Comparison of ENCODE assay signal across 19 cellular contexts in genomic region chr1:236508593-236509027, GRCh38. TPM values are rescaled to one million over a fixed set of nuclear protein-coding genes. Genes with fewer than 3 reads are reported as not detected.
DNase-seq lines count a peak whose midpoint lies in the region; ATAC-seq, FAIRE-seq and TF ChIP-seq lines count a peak whose summit lies in the region.
"Had no signal": no experiment of that assay in that cellular context is flagged by ENCODE, and none has a peak within 500 bp of the region (broad histone marks: within the 10 kb centered on the region; RNA-seq: fewer than 3 reads in every experiment).

No MANE protein-coding gene starts in this region.

- no peaks in the 10 kb centered on the region for H3K36me3 ChIP-seq in MM.1S (replicated peaks; ENCODE audit: insufficient read depth, low read length)
- H3K36me3 ChIP-seq: heart left ventricle, uterus had no signal

- peaks cover 58% of the 10 kb centered on the region for H3K27me3 ChIP-seq in MM.1S (replicated peaks; ENCODE audit: insufficient read depth, low read length)
- H3K27me3 ChIP-seq: heart left ventricle, uterus had no signal

- H3K4me1 Mint-ChIP-seq in activated CD8-positive, alpha-beta memory T cell treated with anti-CD3 and anti-CD28 coated beads, Interleukin-2, amount 10 ng/mL, durations not matched to agents 7 days and 5 days, result peaks cover 30% of the 10 kb centered on the region
- peaks cover 4% of the 10 kb centered on the region for H3K4me1 Mint-ChIP-seq in memory B cell
- H3K4me1 Mint-ChIP-seq: CD14-positive monocyte had no signal

- no peak for TF ChIP-seq CTCF in MM.1S (IDR thresholded peaks at IDR 0.05; ENCODE audit: low read length)

- H3K4me2 ChIP-seq in MM.1S (ENCODE audit: low read depth, low read length), result peak overlapping the region; percentile 58

- no peak overlapping the region for H3K4me3 ChIP-seq in MM.1S (ENCODE audit: low read length)
- H3K4me3 ChIP-seq: GM23248, heart left ventricle, K562, uterus had no signal

- H3K9me2 ChIP-seq in MM.1S (replicated peaks; ENCODE audit: insufficient read depth, low read length), result no peaks in the 10 kb centered on the region

- H3K9me3 ChIP-seq in MM.1S (replicated peaks; ENCODE audit: insufficient read depth, low read length), result no peaks in the 10 kb centered on the region
- H3K9me3 ChIP-seq: heart left ventricle, uterus had no signal

- no peaks in the 10 kb centered on the region for H3K36me3 Mint-ChIP-seq in activated CD8-positive, alpha-beta memory T cell treated with anti-CD3 and anti-CD28 coated beads, Interleukin-2, amount 10 ng/mL, durations not matched to agents 7 days and 5 days
- H3K36me3 Mint-ChIP-seq in memory B cell, result no peaks in the 10 kb centered on the region
- H3K36me3 Mint-ChIP-seq: CD14-positive monocyte had no signal

- H3F3A ChIP-seq in MM.1S (ENCODE audit: insufficient read depth, low read length), result peaks cover 5% of the 10 kb centered on the region

- H3K27me3 Mint-ChIP-seq in activated CD8-positive, alpha-beta memory T cell treated with anti-CD3 and anti-CD28 coated beads, Interleukin-2, amount 10 ng/mL, durations not matched to agents 7 days and 5 days, result peaks cover 36% of the 10 kb centered on the region
- H3K27me3 Mint-ChIP-seq in memory B cell, result peaks cover 2% of the 10 kb centered on the region

- FAIRE-seq in GM19239 (lab: Jason Lieb, UNC), result peak; percentile 64
- FAIRE-seq: K562 had no signal

- peak overlapping the region; percentile 48 for H3K27ac Mint-ChIP-seq in activated CD8-positive, alpha-beta memory T cell treated with anti-CD3 and anti-CD28 coated beads, Interleukin-2, amount 10 ng/mL, durations not matched to agents 7 days and 5 days
- no peak overlapping the region for H3K27ac Mint-ChIP-seq in memory B cell
- H3K27ac Mint-ChIP-seq: nephron progenitor cell had no signal

- H3K79me2 ChIP-seq in MM.1S (ENCODE audit: low read length), result no peaks in the 10 kb centered on the region

- H2AFZ ChIP-seq in MM.1S (ENCODE audit: low read length), result no peak overlapping the region
- H2AFZ ChIP-seq: GM23248 had no signal

- peaks cover 12% of the 10 kb centered on the region for H3K4me1 ChIP-seq in MM.1S (ENCODE audit: low read length)
- H3K4me1 ChIP-seq: uterus had no signal

- no peaks in the 10 kb centered on the region for H3K9me3 Mint-ChIP-seq in activated CD8-positive, alpha-beta memory T cell treated with anti-CD3 and anti-CD28 coated beads, Interleukin-2, amount 10 ng/mL, durations not matched to agents 7 days and 5 days (ENCODE audit: low read depth)
- H3K9me3 Mint-ChIP-seq in memory B cell, result no peaks in the 10 kb centered on the region
- H3K9me3 Mint-ChIP-seq: CD14-positive monocyte, nephron progenitor cell had no signal

- H3K4me3 Mint-ChIP-seq in activated CD8-positive, alpha-beta memory T cell treated with anti-CD3 and anti-CD28 coated beads, Interleukin-2, amount 10 ng/mL, durations not matched to agents 7 days and 5 days, result peak overlapping the region; percentile 12
- H3K4me3 Mint-ChIP-seq in memory B cell, result peak overlapping the region; percentile 30
- H3K4me3 Mint-ChIP-seq: CD14-positive monocyte, nephron progenitor cell had no signal

- no peak for DNase-seq in activated CD8-positive, alpha-beta memory T cell treated with anti-CD3 and anti-CD28 coated beads, Interleukin-2, amount 10 ng/mL, durations not matched to agents 7 days and 5 days
- no peak for DNase-seq in activated CD8-positive, alpha-beta memory T cell treated with anti-CD3 and anti-CD28 coated beads, Interleukin-2, amount 50 U/mL, for 48 hours
- no peak for DNase-seq in GM19239 (ENCODE audit: insufficient read length, low spot score)
- DNase-seq in MM.1S, result peak; percentile 81
- DNase-seq in memory B cell (ENCODE audit: low spot score in 2 of 2), result no peak
- DNase-seq in NCI-H1694 (lab: John Stamatoyannopoulos, UW), result no peak
- DNase-seq in foreskin melanocyte, result no peak
- DNase-seq: GM23248, heart left ventricle, mammary epithelial cell, NCI-H1048, nephron progenitor cell, PC-3, uterus had no signal

- peak; percentile 46 for ATAC-seq in activated CD8-positive, alpha-beta memory T cell treated with anti-CD3 and anti-CD28 coated beads, Interleukin-2, amount 10 ng/mL, durations not matched to agents 7 days and 5 days
- no peak for ATAC-seq in memory B cell (ENCODE audit: low read depth)
- no peak for ATAC-seq in GM21381 (IDR thresholded peaks at IDR 0.05; ENCODE audit: unreplicated experiment)
- ATAC-seq: esophagus mucosa, heart left ventricle, K562, PC-3 had no signal

- CTCF ChIA-PET in activated CD8-positive, alpha-beta memory T cell treated with anti-CD3 and anti-CD28 coated beads, Interleukin-2, amount 10 ng/mL, durations not matched to agents 7 days and 5 days (lab: Charles Lee), result no interaction called here

- H3K9ac ChIP-seq in MM.1S (ENCODE audit: low read length), result no peak overlapping the region
- H3K9ac ChIP-seq: GM23248 had no signal

- H3K27ac ChIP-seq in MM.1S (ENCODE audit: low read length), result no peak overlapping the region
- H3K27ac ChIP-seq: GM23248, HL-60, uterus had no signal

- H4K20me1 ChIP-seq in MM.1S (ENCODE audit: insufficient read depth, low read length), result no peaks in the 10 kb centered on the region; the same call in 1 of the 2 replicates

RNA-seq across cellular contexts. Expression of gene LGALS8, which starts 15.2 kb away (rescaled TPM):
- total RNA-seq in activated CD8-positive, alpha-beta memory T cell treated with anti-CD3 and anti-CD28 coated beads, Interleukin-2, amount 10 ng/mL, durations not matched to agents 7 days and 5 days, result 10 to 100 TPM; 74.0 to 81.1 TPM
